Comparison of ENCODE assay signal across 8 cellular contexts in genomic region chr17:40559954-40560591, GRCh38. TPM values are rescaled to one million over a fixed set of nuclear protein-coding genes. Genes with fewer than 3 reads are reported as not detected.
DNase-seq lines count a peak whose midpoint lies in the region; ATAC-seq, FAIRE-seq and TF ChIP-seq lines count a peak whose summit lies in the region.

No MANE protein-coding gene starts in this region.

- peak; percentile 92 for ATAC-seq in aorta (ENCODE audit: low FRiP score)

- DNase-seq in ACHN (peak; percentile 95), GM19239 (ENCODE audit: insufficient read length, low spot score) (peak; percentile 58), NCI-H1694 (lab: John Stamatoyannopoulos, UW) (peak; percentile 93), anterior cingulate cortex (lab: John Stamatoyannopoulos, UW) (peak in 57 of 58 donors; percentile 32 to 92 (median 76)), right atrium auricular region (ENCODE audit: low spot score) (peak; percentile 95), pulmonary artery endothelial cell (ENCODE audit: low read depth, low spot score) (peak; percentile 56), aorta (peak; percentile 90 to 95)

- peak; percentile 86 for FAIRE-seq in GM19239 (lab: Jason Lieb, UNC)

- peaks cover 79% of the 10 kb centered on the region for H3K4me1 Mint-ChIP-seq in T-helper 1 cell treated with Interleukin-12 subunit alpha and Interleukin-12 subunit beta and Interleukin-4 antibody, amounts not matched to agents 30 μg/mL and 1 μg/mL, for 36 hours (ENCODE audit: low read depth)

- peak overlapping the region; percentile 92 for H3K4me3 Mint-ChIP-seq in T-helper 1 cell treated with Interleukin-12 subunit alpha and Interleukin-12 subunit beta and Interleukin-4 antibody, amounts not matched to agents 30 μg/mL and 1 μg/mL, for 36 hours

- peak overlapping the region; percentile 31 to 54 for H3K27ac ChIP-seq in right atrium auricular region
- H3K27ac ChIP-seq in aorta (ENCODE audit: low read depth in 1 of 2, low read length in 2 of 2), result no peak overlapping the region

- H3K4me3 ChIP-seq in right atrium auricular region, result peak overlapping the region in 1 of 2 donors; percentile 24
- no peak overlapping the region for H3K4me3 ChIP-seq in aorta (ENCODE audit: low read length in 2 of 2)

- H3K27ac Mint-ChIP-seq in T-helper 1 cell treated with Interleukin-12 subunit alpha and Interleukin-12 subunit beta and Interleukin-4 antibody, amounts not matched to agents 30 μg/mL and 1 μg/mL, for 36 hours, result peak overlapping the region; percentile 93

- no peaks in the 10 kb centered on the region for H3K27me3 Mint-ChIP-seq in T-helper 1 cell treated with Interleukin-12 subunit alpha and Interleukin-12 subunit beta and Interleukin-4 antibody, amounts not matched to agents 30 μg/mL and 1 μg/mL, for 36 hours (ENCODE audit: low read depth)

- peaks cover 85% of the 10 kb centered on the region for H3K36me3 Mint-ChIP-seq in T-helper 1 cell treated with Interleukin-12 subunit alpha and Interleukin-12 subunit beta and Interleukin-4 antibody, amounts not matched to agents 30 μg/mL and 1 μg/mL, for 36 hours (ENCODE audit: low read depth)

- no peaks in the 10 kb centered on the region for H3K27me3 ChIP-seq in right atrium auricular region
- no peaks in the 10 kb centered on the region for H3K27me3 ChIP-seq in aorta (ENCODE audit: control insufficient read depth in 1 of 2, insufficient read depth in 2 of 2, low read length in 1 of 2)

- in situ Hi-C loops in ACHN (cut with HindIII; ENCODE audit: low pct_ligation_motif_present, low pct_unique_long_range_greater_than_20kb, low sequenced_read_pairs), result no loop called here

- no peaks in the 10 kb centered on the region for H3K9me3 ChIP-seq in right atrium auricular region
- H3K9me3 ChIP-seq in aorta (ENCODE audit: control insufficient read depth, low read length), result no peaks in the 10 kb centered on the region

- H3K4me1 ChIP-seq in right atrium auricular region (peaks cover 0 to 56% of the 10 kb centered on the region in 2 donors), aorta (ENCODE audit: control insufficient read depth in 1 of 2, insufficient read depth in 2 of 2, low read length in 2 of 2) (no peaks in the 10 kb centered on the region)

- H3K36me3 ChIP-seq in right atrium auricular region (no peaks in the 10 kb centered on the region), aorta (ENCODE audit: control insufficient read depth in 1 of 2, insufficient read depth in 2 of 2, low read length in 1 of 2) (no peaks in the 10 kb centered on the region)

- intact Hi-C loops in aorta (cut with DNase I), result loop anchor here in 1 of 2 donors (2.0 to 10.0 kb wide), 2 partner anchors 115 to 157 kb away; partner anchors contain the start of gene IGFBP4

- TF ChIP-seq CTCF in right atrium auricular region (IDR thresholded peaks at IDR 0.05), result peak; percentile 83 to 98

- H3K9me3 Mint-ChIP-seq in T-helper 1 cell treated with Interleukin-12 subunit alpha and Interleukin-12 subunit beta and Interleukin-4 antibody, amounts not matched to agents 30 μg/mL and 1 μg/mL, for 36 hours, result no peaks in the 10 kb centered on the region

- WGBS in aorta, 2 donors, result 26 to 28% methylated on average over 13 of the region's 13 CpGs

RNA-seq across cellular contexts. Expression of gene CCR7, which starts 5.2 kb away (rescaled TPM):
- total RNA-seq in right atrium auricular region (under 1 TPM in 1 of 2 donors, not detected in 1; 0.28 TPM), pulmonary artery endothelial cell (not detected in 2 replicates), aorta (under 1 TPM; 0.62 to 0.84 TPM)
- polyA plus RNA-seq in aorta, result under 1 TPM; 0.08 to 0.13 TPM

RNA-seq across cellular contexts. Expression of gene TNS4, which starts 58.6 kb away (rescaled TPM):
- total RNA-seq in right atrium auricular region (not detected), pulmonary artery endothelial cell (0.04 TPM in 1 of 2 replicates, not detected in the other), aorta (under 1 TPM in 1 of 2 donors, not detected in 1; 0.39 TPM)
- under 1 TPM in 1 of 2 donors, not detected in 1; 0.05 TPM for polyA plus RNA-seq in aorta

Comparison
In these comparisons a context has a peak if more than half of its experiments do, and no peak if none do; other contexts are left out.
1. H3K27ac ChIP-seq: peak in right atrium auricular region (2 of 2); none in aorta (0 of 2).
2. Peak in every context shown above with its lines, with median percentiles within 50 percentile points of each other: DNase-seq.